Comparison of ENCODE assay signal across 13 cellular contexts in the genomic region with DNA sequence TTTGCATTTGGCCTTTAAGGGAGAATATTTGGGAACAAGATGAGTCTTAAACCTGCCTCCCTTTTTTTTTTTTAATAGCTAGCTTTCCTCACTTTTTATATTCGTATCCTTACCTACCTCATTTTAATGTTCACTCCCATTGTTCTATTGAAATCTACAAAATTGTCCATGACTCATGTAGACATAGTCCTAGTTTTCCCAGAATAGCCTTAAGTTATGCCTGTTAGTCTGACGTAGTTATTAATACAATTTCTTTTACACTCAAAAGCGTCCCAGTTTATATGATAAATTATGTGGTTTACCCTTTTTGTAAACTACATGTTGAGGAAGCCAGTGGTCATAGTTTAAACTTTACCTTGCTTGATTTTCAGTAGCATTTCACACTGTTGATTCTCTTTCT.
A peak's percentile ranks its signal among the peaks of the same experiment; 100 is the strongest.
DNase-seq lines count a peak whose midpoint lies in the region; ATAC-seq, FAIRE-seq and TF ChIP-seq lines count a peak whose summit lies in the region.
"Had no signal": no experiment of that assay in that cellular context is flagged by ENCODE, and none has a peak within 500 bp of the region (broad histone marks: within the 10 kb centered on the region; RNA-seq: fewer than 3 reads in every experiment).

No MANE protein-coding gene starts in this region.

- H3K36me3 Mint-ChIP-seq in MCF 10A (ENCODE audit: insufficient read depth, unreplicated experiment): peaks cover 5% of the 10 kb centered on the region
- peaks cover 42% of the 10 kb centered on the region for H3K36me3 Mint-ChIP-seq in activated T-cell treated with anti-CD3 and anti-CD28 coated beads, Interleukin-2, amount 50 U/mL, for 24 hours (ENCODE audit: low read depth)

- no peak overlapping the region for H3K27ac Mint-ChIP-seq in MCF 10A (ENCODE audit: low read depth, unreplicated experiment)
- no peak overlapping the region for H3K27ac Mint-ChIP-seq in activated T-cell treated with anti-CD3 and anti-CD28 coated beads, Interleukin-2, amount 50 U/mL, for 24 hours

- peaks cover 9% of the 10 kb centered on the region for H3K4me1 Mint-ChIP-seq in MCF 10A (ENCODE audit: insufficient read depth, unreplicated experiment)
- peaks cover 4% of the 10 kb centered on the region for H3K4me1 Mint-ChIP-seq in activated T-cell treated with anti-CD3 and anti-CD28 coated beads, Interleukin-2, amount 50 U/mL, for 24 hours (ENCODE audit: low read depth)

- no TSS peak for BruUV-seq in MCF 10A (replicated peaks; lab: Mats Ljungman, UMichigan)

- intact Hi-C loops in MCF 10A (cut with micrococcal nuclease) (no loop called here), breast epithelium (cut with DNase I; ENCODE audit: low total_unique reads) (no loop called here)

- FAIRE-seq in islet of Langerhans (lab: Jason Lieb, UNC): peak; percentile 56
- FAIRE-seq: H54 had no signal

- ATAC-seq in HG02870 (IDR thresholded peaks at IDR 0.05; ENCODE audit: unreplicated experiment): no peak
- ATAC-seq: HCT116 had no signal

- H3K36me3 ChIP-seq in breast epithelium: no peaks in the 10 kb centered on the region

- no peaks in the 10 kb centered on the region for H3K27me3 Mint-ChIP-seq in MCF 10A (ENCODE audit: insufficient read depth, unreplicated experiment)
- no peaks in the 10 kb centered on the region for H3K27me3 Mint-ChIP-seq in activated T-cell treated with anti-CD3 and anti-CD28 coated beads, Interleukin-2, amount 50 U/mL, for 24 hours
- H3K27me3 Mint-ChIP-seq: CD8-positive, alpha-beta memory T cell had no signal

- TF ChIP-seq CTCF in MCF 10A (IDR thresholded peaks at IDR 0.05; ENCODE audit: unreplicated experiment): no peak
- no peak for TF ChIP-seq CTCF in breast epithelium (IDR thresholded peaks at IDR 0.05)

- CTCF ChIA-PET in MCF 10A (lab: Yijun Ruan, JAX): interaction anchor here (0.7 kb wide), 2 partner anchors 448 to 1671 kb away, joined by 3 read pairs; no protein-coding TSS in a partner anchor

- POLR2A ChIA-PET in MCF 10A (lab: Yijun Ruan, JAX): interaction anchor here (1.0 kb wide), 1 partner anchor 16 kb away, joined by 4 read pairs; no protein-coding TSS in a partner anchor

- H3K9me3 ChIP-seq in breast epithelium: no peaks in the 10 kb centered on the region
- H3K9me3 ChIP-seq: Caco-2 had no signal

- no peak overlapping the region for H3K27ac ChIP-seq in breast epithelium
- H3K27ac ChIP-seq: 22Rv1, GM23248 had no signal

- DNase-seq in MCF 10A (ENCODE audit: unreplicated experiment) (peak; percentile 16), breast epithelium (ENCODE audit: low spot score in 2 of 2) (no peak), dermis blood vessel endothelial cell (peak; percentile 33), SIG-M5 (lab: John Stamatoyannopoulos, UW) (no peak)
- DNase-seq in activated T-cell treated with anti-CD3 and anti-CD28 coated beads, Interleukin-2, amount 50 U/mL, for 24 hours: no peak
- DNase-seq: Caco-2; CD8-positive, alpha-beta memory T cell; GM23248 had no signal

- no peaks in the 10 kb centered on the region for H3K4me1 ChIP-seq in breast epithelium
- H3K4me1 ChIP-seq: Caco-2 had no signal

- no peaks in the 10 kb centered on the region for H3K9me3 Mint-ChIP-seq in MCF 10A (ENCODE audit: unreplicated experiment)
- H3K9me3 Mint-ChIP-seq in activated T-cell treated with anti-CD3 and anti-CD28 coated beads, Interleukin-2, amount 50 U/mL, for 24 hours: no peaks in the 10 kb centered on the region
- H3K9me3 Mint-ChIP-seq: CD8-positive, alpha-beta memory T cell had no signal

- H3K27me3 ChIP-seq in breast epithelium: no peaks in the 10 kb centered on the region

- TF ChIP-seq POLR2A in breast epithelium (IDR thresholded peaks at IDR 0.05): no peak

- H3K4me3 ChIP-seq in breast epithelium: no peak overlapping the region
- H3K4me3 ChIP-seq: GM23248 had no signal

- no peak overlapping the region for H3K4me3 Mint-ChIP-seq in MCF 10A (ENCODE audit: unreplicated experiment)
- H3K4me3 Mint-ChIP-seq in activated T-cell treated with anti-CD3 and anti-CD28 coated beads, Interleukin-2, amount 50 U/mL, for 24 hours: no peak overlapping the region
- H3K4me3 Mint-ChIP-seq: CD8-positive, alpha-beta memory T cell had no signal

Comparison
In these comparisons a context has a peak if more than half of its experiments do, and no peak if none do; other contexts are left out.
1. DNase-seq: peak in MCF 10A (single experiment) and dermis blood vessel endothelial cell (single experiment); none in breast epithelium (0 of 2), activated T-cell treated with anti-CD3 and anti-CD28 coated beads, Interleukin-2, amount 50 U/mL, for 24 hours (single experiment) and SIG-M5 (single experiment).